ENCODE assay signal across 8 cellular contexts in genomic region chrX:47380268-47380667, GRCh38. TPM values are rescaled to one million over a fixed set of nuclear protein-coding genes. Genes with fewer than 3 reads are reported as not detected.
DNase-seq lines count a peak whose midpoint lies in the region; ATAC-seq, FAIRE-seq and TF ChIP-seq lines count a peak whose summit lies in the region.

No MANE protein-coding gene starts in this region.

- TF ChIP-seq POLR2A in H1 (IDR thresholded peaks at IDR 0.05; ENCODE audit: control extremely low read depth in 1 of 2, low read depth in 2 of 2, low read length in 2 of 2) = no peak

- no peak overlapping the region for H3K18ac ChIP-seq in H1 (ENCODE audit: extremely low read depth, low read length)

- H3K4ac ChIP-seq in H1 (replicated peaks; ENCODE audit: insufficient read length, low read depth, low read length) = no peak overlapping the region

- CTCF ChIA-PET in H1 (lab: Charles Lee; ENCODE audit: partially characterized antibody) = no interaction called here

- no peak overlapping the region for H2AFZ ChIP-seq in H1 (ENCODE audit: low read length)

- H3K23ac ChIP-seq in H1 (ENCODE audit: insufficient read length) = no peak overlapping the region

- H4K20me1 ChIP-seq in H1 (replicated peaks in 1 of 2; ENCODE audit: control insufficient read depth in 1 of 2, insufficient read depth in 2 of 2, low read length in 2 of 2) = no peaks in the 10 kb centered on the region

- FAIRE-seq in GM19239 (lab: Jason Lieb, UNC) (peak; percentile 55), H1 (lab: Jason Lieb, UNC) (no peak)

- no peak overlapping the region for H2AK5ac ChIP-seq in H1 (ENCODE audit: low read depth, low read length)

- no peak for TF ChIP-seq RAD21 in H1 (IDR thresholded peaks at IDR 0.05 in 1 of 2, conservative IDR thresholded peaks at IDR 0.05 in 1 of 2; ENCODE audit: low read depth in 2 of 2, low read length in 2 of 2)

- H4K5ac ChIP-seq in H1 (ENCODE audit: insufficient read length, low read depth, low read length) = no peak overlapping the region

- 89% methylated on average over 10 of the region's 10 CpGs; no CpG with 5 or more reads in 1 of the 2 experiments for WGBS in H1 (ENCODE audit: extremely low coverage in 1 of 2, insufficient coverage in 1 of 2, insufficient read length in 1 of 2, insufficient replicate concordance in 2 of 2, low coverage in 1 of 2, low lambda C conversion rate in 2 of 2, missing lambda C conversion rate in 1 of 2), 2 experiments

- H3K4me1 ChIP-seq in H1 (replicated peaks in 1 of 4; ENCODE audit: control insufficient read depth in 3 of 4, insufficient read depth in 4 of 4, low read length in 3 of 4) = peaks cover 0 to 11% (median 3%) of the 10 kb centered on the region in 4 experiments; a peak in 3 of 7 replicates

- DNase-seq in GM19239 (ENCODE audit: insufficient read length, low spot score) (no peak), H1 (ENCODE audit: low read depth in 1 of 2, low spot score in 2 of 2) (no peak), NCI-H748 (lab: John Stamatoyannopoulos, UW; ENCODE audit: unreplicated experiment) (no peak), T1000 (lab: John Stamatoyannopoulos, UW) (no peak), ACHN (no peak)
- peak; percentile 42 to 50 for DNase-seq in activated CD8-positive, alpha-beta memory T cell treated with anti-CD3 and anti-CD28 coated beads for 1 hour (ENCODE audit: extremely low read depth in 1 of 2, low read depth in 1 of 2)
- DNase-seq in stimulated activated CD8-positive, alpha-beta memory T cell treated with anti-CD3 and anti-CD28 coated beads, Interleukin-12 subunit alpha, Interleukin-12 subunit beta, amount 100 ng/mL, for 4 hours (ENCODE audit: low read depth) = peak; percentile 42

- H3K14ac ChIP-seq in H1 (ENCODE audit: insufficient read length) = no peak overlapping the region

- ATAC-seq in GM21390 (IDR thresholded peaks at IDR 0.05; ENCODE audit: unreplicated experiment) = no peak

- TF ChIP-seq CTCF in H1 (IDR thresholded peaks at IDR 0.05; ENCODE audit: control extremely low read depth in 1 of 3, insufficient read depth in 1 of 3, low read depth in 1 of 3, low read length in 3 of 3) = no peak

- no peaks in the 10 kb centered on the region for H3K23me2 ChIP-seq in H1 (ENCODE audit: low read depth, low read length)

- no peaks in the 10 kb centered on the region; a peak in 1 of 8 replicates for H3K36me3 ChIP-seq in H1 (ENCODE audit: control insufficient read depth in 2 of 4, insufficient read depth in 4 of 4, low read length in 3 of 4)

- H3K4me2 ChIP-seq in H1 (ENCODE audit: insufficient read depth in 1 of 2, low read depth in 2 of 2, low read length in 2 of 2) = no peak overlapping the region

- no peak overlapping the region for H3K4me3 ChIP-seq in H1 (ENCODE audit: extremely low read depth in 1 of 4, insufficient read depth in 2 of 4, low read depth in 3 of 4, low read length in 4 of 4)

- H2BK5ac ChIP-seq in H1 (ENCODE audit: low read depth, low read length) = no peak overlapping the region

- H3K56ac ChIP-seq in H1 (replicated peaks; ENCODE audit: insufficient read length, low read depth, low read length) = no peak overlapping the region

- no peaks in the 10 kb centered on the region for H3K79me1 ChIP-seq in H1 (ENCODE audit: low read depth, low read length)

- H3K27me3 ChIP-seq in H1 (replicated peaks in 1 of 4; ENCODE audit: control insufficient read depth in 3 of 4, extremely low read depth in 1 of 4, insufficient read depth in 3 of 4, low read length in 3 of 4) = no peaks in the 10 kb centered on the region

- H3K9me3 ChIP-seq in H1 (ENCODE audit: insufficient read depth in 2 of 2, low read depth in 1 of 2, low read length in 1 of 2) = no peaks in the 10 kb centered on the region

- no peak overlapping the region for H2BK15ac ChIP-seq in H1 (ENCODE audit: low read length)

- H3K9ac ChIP-seq in H1 (replicated peaks in 1 of 4; ENCODE audit: extremely low read depth in 1 of 4, low read depth in 3 of 4, low read length in 3 of 4) = no peak overlapping the region

- H2BK120ac ChIP-seq in H1 (replicated peaks; ENCODE audit: low read depth, low read length) = no peak overlapping the region

- H3K27ac ChIP-seq in H1 (ENCODE audit: low read depth, low read length) = no peak overlapping the region; the same call in 1 of the 2 replicates

- TF ChIP-seq EP300 in H1 (IDR thresholded peaks at IDR 0.05; ENCODE audit: borderline replicate concordance in 1 of 2, low read depth in 2 of 2, low read length in 2 of 2) = no peak

- in situ Hi-C loops in ACHN (cut with HindIII; ENCODE audit: low pct_ligation_motif_present, low pct_unique_long_range_greater_than_20kb, low sequenced_read_pairs) = no loop called here

- no peaks in the 10 kb centered on the region for H3K79me2 ChIP-seq in H1 (ENCODE audit: control insufficient read depth in 1 of 2, insufficient read depth in 2 of 2, low read length in 2 of 2)

- H4K8ac ChIP-seq in H1 (ENCODE audit: extremely low read depth, insufficient read depth, low read length) = no peak overlapping the region

- H4K91ac ChIP-seq in H1 (replicated peaks; ENCODE audit: insufficient read length, low read length) = no peak overlapping the region

- peak overlapping the region; percentile 27; the same call in 1 of the 2 replicates for H2BK12ac ChIP-seq in H1 (ENCODE audit: low read depth, low read length)

- 0 out of 2 replicates have a peak overlapping the region, but pooled peaks have one; percentile 48 for H2BK20ac ChIP-seq in H1 (ENCODE audit: low read length)

- POLR2A ChIA-PET in H1 (lab: Charles Lee; ENCODE audit: partially characterized antibody) = interaction anchor here (0.7 kb wide), 1 partner anchor 44 kb away, joined by 3 read pairs; no protein-coding TSS in a partner anchor

TF ChIP-seq in H1, 55 proteins besides CTCF, POLR2A, EP300 and RAD21:
- TF ChIP-seq BRCA1 (IDR thresholded peaks at IDR 0.05; ENCODE audit: low read depth, low read length) (no peak), SRF (IDR thresholded peaks at IDR 0.05; ENCODE audit: low read depth, low read length) (no peak), RNF2 (IDR thresholded peaks at IDR 0.05; ENCODE audit: borderline replicate concordance, low read depth, low read length, missing control alignments, poor library complexity, severe bottlenecking) (no peak), SAP30 (IDR thresholded peaks at IDR 0.05; ENCODE audit: insufficient read depth, insufficient replicate concordance, low read length) (no peak), BACH1 (IDR thresholded peaks at IDR 0.05; ENCODE audit: low read length) (no peak), SP4 (IDR thresholded peaks at IDR 0.05; ENCODE audit: low read length) (no peak), RFX5 (IDR thresholded peaks at IDR 0.05; ENCODE audit: borderline replicate concordance, low read depth, low read length) (no peak), BCL11A (IDR thresholded peaks at IDR 0.05; ENCODE audit: low read depth in 2 of 2, low read length in 2 of 2) (no peak), HDAC2 (IDR thresholded peaks at IDR 0.05; ENCODE audit: borderline replicate concordance in 1 of 2, low read depth in 2 of 2, low read length in 2 of 2) (no peak)

RNA-seq across cellular contexts. Expression of gene ZNF157, which starts 9.9 kb away (rescaled TPM):
- total RNA-seq in H1 (2021; fragmentation: NEBNext Ultra II Directional; extraction: Animal tissue kit (Norgen Biotek cat#: 25700)) = 2.0 and 2.2 TPM in 2 replicates
- 0.47 and 0.67 TPM in 2 replicates for polyA plus RNA-seq in H1 (2011; rRNA removed)
- polyA plus RNA-seq in H1 (2011; cell fraction: cytosol; rRNA removed) = 0.85 TPM
- 0.81 TPM for polyA plus RNA-seq in H1 (2011; cell fraction: nucleus; rRNA removed)
- 0.81 to 1.4 TPM (median 0.91 TPM) in 4 replicates for polyA plus RNA-seq in H1 (2012, experiment 1 of 2)
- polyA plus RNA-seq in H1 (2012, experiment 2 of 2) = 0.14 TPM
- 0.71 TPM for polyA plus RNA-seq in H1 (2013, experiment 1 of 2)
- 0.74 TPM for polyA plus RNA-seq in H1 (2013, experiment 2 of 2)
- polyA minus RNA-seq in H1 (2011; rRNA and poly(A)+ RNA removed) = 2.6 and 3.1 TPM in 2 replicates
- polyA minus RNA-seq in H1 (2011; cell fraction: cytosol; rRNA and poly(A)+ RNA removed) = 0.44 TPM
- polyA minus RNA-seq in H1 (2011; cell fraction: nucleus; rRNA and poly(A)+ RNA removed) = 1.7 TPM

Comparison
In these comparisons a context has a peak if more than half of its experiments do, and no peak if none do; other contexts are left out.
1. DNase-seq: peak in activated CD8-positive, alpha-beta memory T cell treated with anti-CD3 and anti-CD28 coated beads for 1 hour (2 of 2) and stimulated activated CD8-positive, alpha-beta memory T cell treated with anti-CD3 and anti-CD28 coated beads, Interleukin-12 subunit alpha, Interleukin-12 subunit beta, amount 100 ng/mL, for 4 hours (single experiment); none in GM19239 (single experiment), H1 (0 of 2), NCI-H748 (single experiment), T1000 (single experiment) and ACHN (single experiment).